ENCODE assay signal across 9 cellular contexts in the genomic region with DNA sequence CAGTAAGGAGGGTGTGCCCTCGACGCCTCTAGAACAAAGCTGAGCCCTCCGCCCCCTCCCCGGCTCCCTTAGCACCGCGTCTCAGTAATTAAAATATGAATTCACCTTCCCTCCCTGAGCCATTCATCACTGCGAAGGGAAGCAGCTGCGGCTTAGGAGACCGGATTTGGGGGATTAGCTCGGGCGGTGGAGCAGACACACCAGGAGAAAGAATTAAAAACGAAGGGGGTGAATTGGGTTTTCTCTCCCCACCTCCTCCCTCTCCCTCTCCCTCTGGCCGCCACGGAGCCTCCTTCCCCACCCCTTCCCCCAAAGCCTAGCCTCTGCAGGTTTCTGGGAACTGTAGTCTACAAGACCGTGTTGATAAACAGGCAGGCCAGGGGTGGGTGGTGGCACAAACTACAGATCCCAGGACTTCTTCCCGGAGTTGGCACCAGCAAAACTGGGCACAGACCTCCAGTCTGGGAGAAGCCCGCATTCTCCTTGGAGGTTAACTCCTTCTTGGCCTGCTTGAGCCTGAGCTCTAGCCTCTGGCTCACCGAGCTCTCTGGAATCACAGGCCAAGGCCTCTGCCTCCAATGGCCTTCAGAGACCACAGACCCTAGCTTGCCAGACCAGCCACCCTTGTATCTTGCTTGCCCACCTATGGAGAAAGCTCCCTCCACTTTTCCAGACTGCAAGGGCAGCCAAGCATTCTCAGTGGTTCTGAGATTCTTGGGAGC.
DNase-seq lines count a peak whose midpoint lies in the region; ATAC-seq and TF ChIP-seq lines count a peak whose summit lies in the region.
"Had no signal": no experiment of that assay in that cellular context is flagged by ENCODE, and none has a peak within 500 bp of the region (broad histone marks: within the 10 kb centered on the region; RNA-seq: fewer than 3 reads in every experiment).

No MANE protein-coding gene starts in this region.

- peak overlapping the region; percentile 58 for H3K4me3 ChIP-seq in Loucy (ENCODE audit: low read length, poor library complexity, severe bottlenecking)

- peak overlapping the region; percentile 61 for H3K4me2 ChIP-seq in Loucy (ENCODE audit: low read depth, low read length, poor library complexity, severe bottlenecking)

- H4K20me1 ChIP-seq in Loucy (ENCODE audit: insufficient read depth, low read length, poor library complexity, severe bottlenecking): no peaks in the 10 kb centered on the region

- H3K9ac ChIP-seq in Loucy (ENCODE audit: low read depth, low read length, poor library complexity, severe bottlenecking): peak overlapping the region; percentile 50

- peaks cover 55% of the 10 kb centered on the region for H3K4me1 ChIP-seq in Loucy (ENCODE audit: insufficient read depth, low read length, poor library complexity, severe bottlenecking)

- H3K9me2 ChIP-seq in Loucy (replicated peaks; ENCODE audit: low read depth, low read length): no peaks in the 10 kb centered on the region

- H2AFZ ChIP-seq in Loucy (ENCODE audit: low read length): peak overlapping the region; percentile 33; the same call in 1 of the 2 replicates

- no peaks in the 10 kb centered on the region for H3K9me3 ChIP-seq in Loucy (ENCODE audit: insufficient read depth, low read depth, low read length)

- H3K36me3 ChIP-seq in Loucy (ENCODE audit: insufficient read depth, low read length): no peaks in the 10 kb centered on the region

- no peak for ATAC-seq in stimulated activated naive CD8-positive, alpha-beta T cell treated with anti-CD3 and anti-CD28 coated beads, Interleukin-15, Interleukin-2, amounts not matched to agents 100 U/mL and 50 U/mL, for 24 hours

- H3K27ac ChIP-seq in substantia nigra (ENCODE audit: low read depth, low read length, poor library complexity, severe bottlenecking): no peak overlapping the region

- H3K27me3 ChIP-seq in Loucy (ENCODE audit: insufficient read depth, low read length, poor library complexity, severe bottlenecking): no peaks in the 10 kb centered on the region

- no peaks in the 10 kb centered on the region for H3K79me2 ChIP-seq in Loucy (ENCODE audit: insufficient read depth, low read length)

- DNase-seq in anterior cingulate cortex (lab: John Stamatoyannopoulos, UW): peak in 52 of 58 donors; percentile 20 to 94 (median 76)
- DNase-seq in iPS-NIHi7 (ENCODE audit: extremely low spot score): peak; percentile 80
- peak in 39 of 49 donors; percentile 20 to 88 (median 62) for DNase-seq in substantia nigra (lab: John Stamatoyannopoulos, UW)
- DNase-seq in activated CD4-positive, alpha-beta T cell treated with anti-CD3 and anti-CD28 coated beads for 48 hours: no peak
- DNase-seq in stimulated activated naive CD8-positive, alpha-beta T cell treated with anti-CD3 and anti-CD28 coated beads, Interleukin-15, Interleukin-2, amounts not matched to agents 100 U/mL and 50 U/mL, for 24 hours: no peak
- no peak for DNase-seq in SKM-1 treated with dmso at 0.1 percent for 144 hours (lab: John Stamatoyannopoulos, UW; ENCODE audit: unreplicated experiment)
- no peak for DNase-seq in RPMI8226
- DNase-seq: stimulated activated CD4-positive, alpha-beta T cell treated with anti-CD3 and anti-CD28 coated beads, Interleukin-1b, Interleukin-23, amount 100 ng/mL, for 48 hours had no signal

- H3F3A ChIP-seq in Loucy (ENCODE audit: low read depth): no peaks in the 10 kb centered on the region

- no peak for TF ChIP-seq CTCF in Loucy (conservative IDR thresholded peaks at IDR 0.05; ENCODE audit: low read length)

Comparison
In these comparisons a context has a peak if more than half of its experiments do, and no peak if none do; other contexts are left out.
1. DNase-seq: peak in anterior cingulate cortex (52 of 58), iPS-NIHi7 (single experiment) and substantia nigra (39 of 49); none in activated CD4-positive, alpha-beta T cell treated with anti-CD3 and anti-CD28 coated beads for 48 hours (single experiment), stimulated activated naive CD8-positive, alpha-beta T cell treated with anti-CD3 and anti-CD28 coated beads, Interleukin-15, Interleukin-2, amounts not matched to agents 100 U/mL and 50 U/mL, for 24 hours (single experiment), SKM-1 treated with dmso at 0.1 percent for 144 hours (single experiment) and RPMI8226 (single experiment).